In the genomic region with DNA sequence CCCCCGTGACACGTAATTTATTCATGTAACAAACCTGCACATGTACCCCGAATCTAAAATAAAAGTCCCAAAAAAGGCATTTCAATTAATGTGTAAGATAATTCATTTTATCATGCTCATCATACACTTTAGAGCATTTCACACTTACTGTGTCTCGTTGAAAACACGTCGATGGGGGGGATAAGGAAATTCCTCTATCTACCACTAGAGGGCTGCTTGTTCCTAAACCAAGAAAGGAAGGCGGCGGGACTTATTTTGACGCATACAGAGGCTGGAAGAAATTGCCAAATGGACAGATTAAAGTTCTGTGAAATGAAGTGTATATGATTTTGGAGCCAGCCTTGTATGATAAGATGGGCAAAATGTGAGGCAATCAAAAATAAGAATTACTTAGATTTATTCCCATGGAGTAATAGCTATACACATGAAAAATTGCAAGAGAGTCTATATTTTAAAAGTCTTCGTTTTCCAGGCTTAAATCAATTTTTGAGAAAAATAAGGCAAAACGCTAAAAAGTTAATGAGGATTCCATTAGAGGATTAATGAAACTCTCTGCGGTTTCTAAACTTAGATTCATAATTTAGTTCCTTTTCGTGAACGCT, we compare ENCODE assay signal across 8 cellular contexts.
DNase-seq lines count a peak whose midpoint lies in the region; ATAC-seq and TF ChIP-seq lines count a peak whose summit lies in the region.

No MANE protein-coding gene starts in this region.

- peak; percentile 77 to 84 for TF ChIP-seq CTCF in mammary epithelial cell (conservative IDR thresholded peaks at IDR 0.05 in 1 of 2, IDR thresholded peaks at IDR 0.05 in 1 of 2; ENCODE audit: extremely low read depth in 1 of 2, insufficient read depth in 1 of 2, low read depth in 1 of 2, low read length in 2 of 2)

- dilution Hi-C loops in mammary epithelial cell (cut with HindIII; ENCODE audit: low sequenced_read_pairs) = no loop called here

- no peaks in the 10 kb centered on the region for H3K9me3 ChIP-seq in mammary epithelial cell (replicated peaks; ENCODE audit: insufficient read depth, low read length)

- ATAC-seq in GM21390 (IDR thresholded peaks at IDR 0.05; ENCODE audit: unreplicated experiment) (peak; percentile 65), left lobe of liver (peak; percentile 91), GM21529 (IDR thresholded peaks at IDR 0.05; ENCODE audit: unreplicated experiment) (no peak)

- in situ Hi-C loops in mammary epithelial cell (cut with MboI; ENCODE audit: low sequenced_read_pairs in 2 of 2) = no loop called here

- H3K4me1 ChIP-seq in mammary epithelial cell (ENCODE audit: insufficient read depth, low read length) = peaks cover 16% of the 10 kb centered on the region

- H3K4me3 ChIP-seq in mammary epithelial cell (replicated peaks in 1 of 3; ENCODE audit: insufficient read depth in 1 of 3, low read depth in 2 of 3, low read length in 3 of 3) = no peak overlapping the region

- H3K79me2 ChIP-seq in mammary epithelial cell (ENCODE audit: insufficient read depth, low read length) = no peaks in the 10 kb centered on the region

- no peak overlapping the region for H2AFZ ChIP-seq in mammary epithelial cell (ENCODE audit: low read depth, low read length)

- DNase-seq in COR-L47 (lab: John Stamatoyannopoulos, UW) = peak; percentile 2
- DNase-seq in NCI-H146 treated with DMSO at 0.1 percent for 48 hours (lab: John Stamatoyannopoulos, UW; ENCODE audit: unreplicated experiment) = peak; percentile 16
- peak; percentile 46 for DNase-seq in mammary epithelial cell
- DNase-seq in left lobe of liver (ENCODE audit: low spot score) = no peak
- DNase-seq in NCI-H446 treated with DMSO at 0.1 percent for 48 hours (lab: John Stamatoyannopoulos, UW) = no peak
- DNase-seq in activated gamma-delta T cell treated with Interleukin-2 at 50 U/mL for 16 hours = no peak

- 38% methylated on average over 14 of the region's 14 CpGs for WGBS in mammary epithelial cell (ENCODE audit: low coverage, missing lambda C conversion rate)

- CTCF ChIA-PET in mammary epithelial cell (lab: Charles Lee; ENCODE audit: low non-redundant PET) = no interaction called here

- no peak overlapping the region for H3K9ac ChIP-seq in mammary epithelial cell (ENCODE audit: insufficient read depth, low read length)

- H4K20me1 ChIP-seq in mammary epithelial cell (ENCODE audit: insufficient read depth, low read length) = no peaks in the 10 kb centered on the region

- no peak overlapping the region for H3K4me2 ChIP-seq in mammary epithelial cell (ENCODE audit: insufficient read depth, low read depth, low read length)

- H3K36me3 ChIP-seq in mammary epithelial cell (ENCODE audit: insufficient read depth, low read length) = peaks cover 7% of the 10 kb centered on the region

- no peaks in the 10 kb centered on the region for H3K27me3 ChIP-seq in mammary epithelial cell (ENCODE audit: insufficient read depth, low read length)

- H3K27ac ChIP-seq in mammary epithelial cell (ENCODE audit: insufficient read depth, low read depth, low read length) = no peak overlapping the region

- intact Hi-C loops in mammary epithelial cell (cut with micrococcal nuclease) = loop anchor here (1.0 to 10.0 kb wide), 4 partner anchors 363 to 735 kb away; no protein-coding TSS in a partner anchor

- no TSS peak for BruUV-seq in mammary epithelial cell (replicated peaks; lab: Mats Ljungman, UMichigan)

Comparison
In these comparisons a context has a peak if more than half of its experiments do, and no peak if none do; other contexts are left out.
1. DNase-seq: peak in COR-L47 (single experiment), NCI-H146 treated with DMSO at 0.1 percent for 48 hours (single experiment) and mammary epithelial cell (single experiment); none in left lobe of liver (single experiment), NCI-H446 treated with DMSO at 0.1 percent for 48 hours (single experiment) and activated gamma-delta T cell treated with Interleukin-2 at 50 U/mL for 16 hours (single experiment).